19 cellular contexts compared by ENCODE assay signal in genomic region chr1:208595745-208596144, GRCh38.
A peak's percentile ranks its signal among the peaks of the same experiment; 100 is the strongest.
DNase-seq lines count a peak whose midpoint lies in the region; ATAC-seq and TF ChIP-seq lines count a peak whose summit lies in the region.
"Had no signal": no experiment of that assay in that cellular context is flagged by ENCODE, and none has a peak within 500 bp of the region (broad histone marks: within the 10 kb centered on the region; RNA-seq: fewer than 3 reads in every experiment).

No MANE protein-coding gene starts in this region.

- no peak for TF ChIP-seq CTCF in esophagus muscularis mucosa (IDR thresholded peaks at IDR 0.05)
- no peak for TF ChIP-seq CTCF in psoas muscle (IDR thresholded peaks at IDR 0.05)

- H3K4me3 ChIP-seq in esophagus muscularis mucosa (no peak overlapping the region), psoas muscle (no peak overlapping the region)
- H3K4me3 ChIP-seq: gastrocnemius medialis, GM12878, neural progenitor cell had no signal

- no peak for TF ChIP-seq EP300 in esophagus muscularis mucosa (IDR thresholded peaks at IDR 0.05)

- H3K27me3 ChIP-seq in esophagus muscularis mucosa, result no peaks in the 10 kb centered on the region
- H3K27me3 ChIP-seq in psoas muscle (ENCODE audit: insufficient read depth in 3 of 3, low read length in 2 of 3), result no peaks in the 10 kb centered on the region
- H3K27me3 ChIP-seq: gastrocnemius medialis, neural progenitor cell had no signal

- H3K9me3 ChIP-seq in esophagus muscularis mucosa (no peaks in the 10 kb centered on the region), psoas muscle (no peaks in the 10 kb centered on the region)
- H3K9me3 ChIP-seq: gastrocnemius medialis had no signal

- DNase-seq in GM04503 (ENCODE audit: low read depth), result peak; percentile 72
- peak; percentile 84 for DNase-seq in RPMI7951 (ENCODE audit: low read depth)
- peak; percentile 55 for DNase-seq in esophagus muscularis mucosa (ENCODE audit: extremely low spot score)
- peak; percentile 59 for DNase-seq in renal cortical epithelial cell (ENCODE audit: low read depth)
- no peak for DNase-seq in posterior vena cava (ENCODE audit: low spot score)
- no peak for DNase-seq in psoas muscle
- DNase-seq in hippocampal formation (lab: John Stamatoyannopoulos, UW), result no peak
- DNase-seq: activated B cell treated with CpG ODN at 0.5 μM for 24 hours; activated effector memory CD4-positive, alpha-beta T cell treated with anti-CD3 and anti-CD28 coated beads, Interleukin-2, amount 50 U/mL, for 16 hours; gastrocnemius medialis; mesendoderm; NCI-H1048; NK-92 treated with Interleukin-12 subunit alpha and Interleukin-12 subunit beta, amount 100 ng/mL, for 24 hours; stimulated activated CD4-positive, alpha-beta T cell treated with anti-CD3 and anti-CD28 coated beads, Interleukin-4, amount 100 ng/mL, for 1 hour; stimulated activated CD8-positive, alpha-beta memory T cell treated with anti-CD3 and anti-CD28 coated beads, Interleukin-4, amount 100 ng/mL, for 48 hours had no signal

- intact Hi-C loops in esophagus muscularis mucosa (cut with DNase I), result no loop called here
- intact Hi-C loops in posterior vena cava (cut with DNase I), result no loop called here
- intact Hi-C loops in psoas muscle (cut with DNase I), result no loop called here

- H3K36me3 ChIP-seq in esophagus muscularis mucosa (no peaks in the 10 kb centered on the region), psoas muscle (ENCODE audit: insufficient read depth in 1 of 2, low read depth in 1 of 2) (no peaks in the 10 kb centered on the region)
- H3K36me3 ChIP-seq: gastrocnemius medialis, neural progenitor cell had no signal

- TF ChIP-seq POLR2A in esophagus muscularis mucosa (IDR thresholded peaks at IDR 0.05; ENCODE audit: low read depth), result no peak

- peaks cover 0 to 3% (median 0%) of the 10 kb centered on the region in 4 donors for H3K4me1 ChIP-seq in esophagus muscularis mucosa
- H3K4me1 ChIP-seq in psoas muscle, result peaks cover 5% of the 10 kb centered on the region

- H3K27ac ChIP-seq in esophagus muscularis mucosa (replicated peaks in 1 of 4), result no peak overlapping the region
- H3K27ac ChIP-seq in psoas muscle, result no peak overlapping the region
- H3K27ac ChIP-seq: gastrocnemius medialis, neural progenitor cell had no signal

- WGBS in esophagus muscularis mucosa, result 48% methylated on average over 4 of the region's 4 CpGs
- WGBS in psoas muscle, 3 donors, result 56 to 58% (median 57%) methylated on average over 4 of the region's 4 CpGs

- ATAC-seq in psoas muscle, result no peak
- no peak for ATAC-seq in GM18519 (IDR thresholded peaks at IDR 0.05; ENCODE audit: low FRiP score, unreplicated experiment)
- ATAC-seq: gastrocnemius medialis, GM12878, HepG2 had no signal

Comparison
In these comparisons a context has a peak if more than half of its experiments do, and no peak if none do; other contexts are left out.
1. DNase-seq: peak in GM04503 (single experiment), RPMI7951 (single experiment), esophagus muscularis mucosa (single experiment) and renal cortical epithelial cell (single experiment); none in posterior vena cava (single experiment), psoas muscle (0 of 2) and hippocampal formation (0 of 2).